ENCODE assay signal across 1 cellular context in genomic region chr6:20213271-20213798, GRCh38.
TF ChIP-seq lines count a peak whose summit lies in the region.

No MANE protein-coding gene starts in this region.

TF ChIP-seq in WTC11, 78 proteins besides CTCF, POLR2A, EP300 and RAD21 (continued from another document):
- TF ChIP-seq ARID4B (CRISPR knock-in tag; IDR thresholded peaks at IDR 0.05; ENCODE audit: borderline replicate concordance) = no peak
- no peak for TF ChIP-seq AFF4 (CRISPR knock-in tag; IDR thresholded peaks at IDR 0.05; ENCODE audit: borderline replicate concordance)
- TF ChIP-seq NR3C1 (CRISPR knock-in tag; conservative IDR thresholded peaks at IDR 0.05; ENCODE audit: low read depth) = no peak
